ENCODE assay signal across 8 cellular contexts in genomic region chr17:7884581-7885356, GRCh38. TPM values are rescaled to one million over a fixed set of nuclear protein-coding genes. Genes with fewer than 3 reads are reported as not detected.
DNase-seq lines count a peak whose midpoint lies in the region; ATAC-seq and TF ChIP-seq lines count a peak whose summit lies in the region.

No MANE protein-coding gene starts in this region.

- H3K27ac Mint-ChIP-seq in WTC11 = no peak overlapping the region
- peak overlapping the region in 5 of 9 donors; percentile 66 to 88 (median 72) for H3K27ac Mint-ChIP-seq in naive thymus-derived CD4-positive, alpha-beta T cell

- H3K27me3 Mint-ChIP-seq in WTC11 (ENCODE audit: low read depth) = no peaks in the 10 kb centered on the region; the same call in 1 of the 2 replicates
- no peaks in the 10 kb centered on the region for H3K27me3 Mint-ChIP-seq in naive thymus-derived CD4-positive, alpha-beta T cell

- H3F3A ChIP-seq in SK-N-SH (replicated peaks; ENCODE audit: insufficient read depth) = peaks cover 38% of the 10 kb centered on the region

- TF ChIP-seq RAD21 in SK-N-SH (IDR thresholded peaks at IDR 0.05; ENCODE audit: low read length) = no peak

- ATAC-seq in SK-N-SH treated with all-trans-retinoic acid at 6 μM for 48 hours = no peak
- no peak for ATAC-seq in WTC11
- ATAC-seq in naive thymus-derived CD4-positive, alpha-beta T cell = no peak
- ATAC-seq in upper lobe of right lung = no peak
- no peak for ATAC-seq in HG03342 (IDR thresholded peaks at IDR 0.05; ENCODE audit: unreplicated experiment)

- H3K36me3 ChIP-seq in SK-N-SH (replicated peaks in 1 of 2; ENCODE audit: control insufficient read depth in 1 of 2, insufficient read depth in 2 of 2, low read length in 1 of 2) (peaks cover 13 to 16% of the 10 kb centered on the region in 2 experiments), upper lobe of right lung (peaks cover 2% of the 10 kb centered on the region)
- H3K36me3 ChIP-seq in naive thymus-derived CD4-positive, alpha-beta T cell (ENCODE audit: control insufficient read depth in 2 of 3, insufficient read depth in 3 of 3, low read length in 3 of 3) = peaks cover 4 to 13% (median 6%) of the 10 kb centered on the region in 3 experiments

- TF ChIP-seq EP300 in SK-N-SH (IDR thresholded peaks at IDR 0.05; ENCODE audit: borderline replicate concordance in 1 of 2, low read depth in 1 of 2, low read length in 1 of 2) = no peak

- H3K9me3 ChIP-seq in SK-N-SH (no peaks in the 10 kb centered on the region), upper lobe of right lung (no peaks in the 10 kb centered on the region)
- no peaks in the 10 kb centered on the region for H3K9me3 ChIP-seq in naive thymus-derived CD4-positive, alpha-beta T cell (ENCODE audit: control insufficient read depth in 2 of 3, low read length in 3 of 3)

- H3K27me3 ChIP-seq in SK-N-SH (ENCODE audit: insufficient read depth) = no peaks in the 10 kb centered on the region
- H3K27me3 ChIP-seq in naive thymus-derived CD4-positive, alpha-beta T cell (ENCODE audit: control insufficient read depth in 2 of 2, insufficient read depth in 2 of 2, low read length in 2 of 2) = no peaks in the 10 kb centered on the region
- no peaks in the 10 kb centered on the region for H3K27me3 ChIP-seq in upper lobe of right lung

- CTCF ChIA-PET in SK-N-SH (lab: Yijun Ruan, JAX) (interaction anchor here (2.6 kb wide), 1 partner anchor 21 kb away, joined by 9 read pairs; no protein-coding TSS in a partner anchor), WTC11 (lab: Charles Lee) (interaction anchor here (1.2 kb wide), 1 partner anchor 157 kb away, joined by 5 read pairs; no protein-coding TSS in a partner anchor)
- CTCF ChIA-PET in naive thymus-derived CD4-positive, alpha-beta T cell (lab: Charles Lee) = no interaction called here

- WGBS in SK-N-SH (ENCODE audit: low lambda C conversion rate) = under 1% methylated on average over 45 of the region's 99 CpGs

- H3K4me3 Mint-ChIP-seq in WTC11 = peak overlapping the region; percentile 54
- H3K4me3 Mint-ChIP-seq in naive thymus-derived CD4-positive, alpha-beta T cell = peak overlapping the region in 6 of 10 donors; percentile 60 to 89 (median 78)

- peaks cover 37% of the 10 kb centered on the region for H3K79me2 ChIP-seq in SK-N-SH (ENCODE audit: insufficient read depth)

- H3K4me1 ChIP-seq in SK-N-SH (ENCODE audit: control insufficient read depth in 1 of 2, insufficient read depth in 2 of 2, low read depth in 1 of 2, low read length in 1 of 2) = peaks cover 33 to 71% of the 10 kb centered on the region in 2 experiments
- peaks cover 28 to 48% of the 10 kb centered on the region in 2 donors for H3K4me1 ChIP-seq in naive thymus-derived CD4-positive, alpha-beta T cell (ENCODE audit: control insufficient read depth in 2 of 2, insufficient read depth in 2 of 2, low read length in 2 of 2)
- peaks cover 61% of the 10 kb centered on the region for H3K4me1 ChIP-seq in upper lobe of right lung

- TF ChIP-seq CTCF in SK-N-SH (IDR thresholded peaks at IDR 0.05) = no peak
- no peak for TF ChIP-seq CTCF in WTC11 (IDR thresholded peaks at IDR 0.05)
- TF ChIP-seq CTCF in coronary artery (IDR thresholded peaks at IDR 0.05) = no peak
- TF ChIP-seq CTCF in upper lobe of right lung (IDR thresholded peaks at IDR 0.05) = no peak

- intact Hi-C loops in naive thymus-derived CD4-positive, alpha-beta T cell (cut with micrococcal nuclease) = loop anchor here (5.0 to 10.0 kb wide), 4 partner anchors 48 to 402 kb away; partner anchors contain the start of genes CNTROB (in 1 of the 2), POLR2A (in 1 of the 2), SLC35G6 (in 1 of the 2) and TRAPPC1 (in 1 of the 2)
- intact Hi-C loops in upper lobe of right lung (cut with DNase I) = no loop called here

- DNase-seq in SK-N-SH (peak; percentile 55), WTC11 (ENCODE audit: low spot score) (no peak), coronary artery (ENCODE audit: low spot score) (peak; percentile 66), upper lobe of right lung (peak; percentile 77), GOT3 (lab: John Stamatoyannopoulos, UW) (no peak)
- DNase-seq in naive thymus-derived CD4-positive, alpha-beta T cell = peak in 8 of 9 donors; percentile 20 to 45 (median 39)

- no peak overlapping the region for H3K4me2 ChIP-seq in SK-N-SH

- H3K27ac ChIP-seq in SK-N-SH (ENCODE audit: low read depth in 2 of 2, low read length in 1 of 2) (peak overlapping the region in 1 of 2 experiments; percentile 100; a peak in 3 of 4 replicates), coronary artery (peak overlapping the region; percentile 78 to 86), upper lobe of right lung (peak overlapping the region; percentile 90)
- H3K27ac ChIP-seq in naive thymus-derived CD4-positive, alpha-beta T cell (ENCODE audit: low read depth, low read length) = peak overlapping the region; percentile 91

- H3K4me1 Mint-ChIP-seq in WTC11 = peaks cover 10% of the 10 kb centered on the region
- H3K4me1 Mint-ChIP-seq in naive thymus-derived CD4-positive, alpha-beta T cell = peaks cover 0 to 13% (median 0%) of the 10 kb centered on the region in 7 donors

- H2AFZ ChIP-seq in SK-N-SH (ENCODE audit: low read depth) = no peak overlapping the region

- no peaks in the 10 kb centered on the region for H3K9me3 Mint-ChIP-seq in WTC11
- H3K9me3 Mint-ChIP-seq in naive thymus-derived CD4-positive, alpha-beta T cell = peaks cover 0 to 6% (median 0%) of the 10 kb centered on the region in 11 donors

- peak overlapping the region; percentile 76 to 78; a peak in 3 of 4 replicates for H3K4me3 ChIP-seq in SK-N-SH (ENCODE audit: low read depth in 2 of 2, low read length in 1 of 2)
- peak overlapping the region; percentile 88 for H3K4me3 ChIP-seq in coronary artery
- no peak overlapping the region for H3K4me3 ChIP-seq in naive thymus-derived CD4-positive, alpha-beta T cell (ENCODE audit: low read length)
- H3K4me3 ChIP-seq in upper lobe of right lung = peak overlapping the region; percentile 88

- H3K9me2 ChIP-seq in SK-N-SH = no peaks in the 10 kb centered on the region

- H4K20me1 ChIP-seq in SK-N-SH (ENCODE audit: insufficient read depth) = peaks cover 3% of the 10 kb centered on the region; the same call in 1 of the 2 replicates

- H3K36me3 Mint-ChIP-seq in WTC11 = no peaks in the 10 kb centered on the region
- H3K36me3 Mint-ChIP-seq in naive thymus-derived CD4-positive, alpha-beta T cell = peaks cover 0 to 6% (median 0%) of the 10 kb centered on the region in 5 donors

- POLR2A ChIA-PET in SK-N-SH (lab: Yijun Ruan, JAX) (interaction anchor here (1.7 kb wide), 1 partner anchor 47 kb away, joined by 5 read pairs; the partner anchor contains the start of genes CNTROB and TRAPPC1), WTC11 (lab: Charles Lee) (interaction anchor here (1.1 kb wide), 1 partner anchor 28 kb away, joined by 4 read pairs; the partner anchor contains the start of gene NAA38)
- POLR2A ChIA-PET in naive thymus-derived CD4-positive, alpha-beta T cell (lab: Charles Lee) = interaction anchor here (1.0 to 2.6 kb wide), 4 partner anchors 13 to 235 kb away, joined by 3 to 11 read pairs (median 4); partner anchors contain the start of gene NAA38

- H3K9ac ChIP-seq in SK-N-SH = peak overlapping the region; percentile 77; the same call in 1 of the 2 replicates

TF ChIP-seq in SK-N-SH, 30 proteins besides CTCF, POLR2A, EP300 and RAD21 (continues in another document):
- TF ChIP-seq GATA2 (CRISPR knock-in tag; IDR thresholded peaks at IDR 0.05) (no peak), CHD2 (IDR thresholded peaks at IDR 0.05; ENCODE audit: low read length, partially characterized antibody) (no peak), TCF12 (IDR thresholded peaks at IDR 0.05) (no peak)

TF ChIP-seq in WTC11, 78 proteins besides CTCF, POLR2A, EP300 and RAD21:
- TF ChIP-seq MXD4 (CRISPR knock-in tag; IDR thresholded peaks at IDR 0.05; ENCODE audit: borderline replicate concordance) = no peak
- peak; percentile 80; the same call in 1 of the 2 replicates for TF ChIP-seq ZNF263 (CRISPR knock-in tag; IDR thresholded peaks at IDR 0.05; ENCODE audit: low read depth)

RNA-seq across cellular contexts. Expression of gene CHD3, which starts 3.8 kb away (rescaled TPM):
- polyA plus RNA-seq in SK-N-SH (2012; rRNA removed) = 55.2 and 56.2 TPM in 2 replicates
- polyA plus RNA-seq in SK-N-SH (2012; cell fraction: cytosol; rRNA removed) = 26.4 and 34.7 TPM in 2 replicates
- 200 and 219 TPM in 2 replicates for polyA plus RNA-seq in SK-N-SH (2012; cell fraction: nucleus; rRNA removed)
- total RNA-seq in WTC11 (2021) = 38.9 to 42.0 TPM (median 39.5 TPM) in 3 replicates
- total RNA-seq in naive thymus-derived CD4-positive, alpha-beta T cell = 100 to 1,000 TPM; 189 to 417 (median 359) TPM
- polyA plus RNA-seq in naive thymus-derived CD4-positive, alpha-beta T cell = 10 to 100 TPM; 12.7 to 39.3 TPM
- total RNA-seq in upper lobe of right lung = 93.0 TPM

RNA-seq across cellular contexts. Expression of gene CYB5D1, which starts 27.0 kb away (rescaled TPM):
- 8.8 and 9.8 TPM in 2 replicates for polyA plus RNA-seq in SK-N-SH (2012; rRNA removed)
- 8.5 and 9.4 TPM in 2 replicates for polyA plus RNA-seq in SK-N-SH (2012; cell fraction: cytosol; rRNA removed)
- 11.6 and 16.8 TPM in 2 replicates for polyA plus RNA-seq in SK-N-SH (2012; cell fraction: nucleus; rRNA removed)
- total RNA-seq in WTC11 (2021) (14.0 to 15.2 TPM (median 14.3 TPM) in 3 replicates), upper lobe of right lung (7.2 TPM)
- 10 to 100 TPM in 2 of 5 experiments, 1 to 10 TPM in 3; 8.4 to 14.2 (median 9.5) TPM for total RNA-seq in naive thymus-derived CD4-positive, alpha-beta T cell
- polyA plus RNA-seq in naive thymus-derived CD4-positive, alpha-beta T cell = 1 to 10 TPM; 7.5 to 7.9 TPM

RNA-seq across cellular contexts. Expression of gene NAA38, which starts 27.4 kb away (rescaled TPM):
- polyA plus RNA-seq in SK-N-SH (2012; rRNA removed) = 133 and 202 TPM in 2 replicates
- 105 and 121 TPM in 2 replicates for polyA plus RNA-seq in SK-N-SH (2012; cell fraction: cytosol; rRNA removed)
- polyA plus RNA-seq in SK-N-SH (2012; cell fraction: nucleus; rRNA removed) = 74.0 and 122 TPM in 2 replicates
- total RNA-seq in WTC11 (2021) = 41.8 to 46.3 TPM (median 43.4 TPM) in 3 replicates
- total RNA-seq in naive thymus-derived CD4-positive, alpha-beta T cell = 10 to 100 TPM; 22.1 to 63.8 (median 24.9) TPM
- 100 to 1,000 TPM; 113 to 132 TPM for polyA plus RNA-seq in naive thymus-derived CD4-positive, alpha-beta T cell
- total RNA-seq in upper lobe of right lung = 58.7 TPM

RNA-seq across cellular contexts. Expression of gene TMEM88, which starts 29.9 kb away (rescaled TPM):
- polyA plus RNA-seq in SK-N-SH (2012; rRNA removed) = 0.83 and 1.2 TPM in 2 replicates
- polyA plus RNA-seq in SK-N-SH (2012; cell fraction: cytosol; rRNA removed) = 0.18 and 0.53 TPM in 2 replicates
- 10.9 and 14.0 TPM in 2 replicates for polyA plus RNA-seq in SK-N-SH (2012; cell fraction: nucleus; rRNA removed)
- total RNA-seq in WTC11 (2021) = 2.9 to 3.9 TPM (median 3.6 TPM) in 3 replicates
- total RNA-seq in naive thymus-derived CD4-positive, alpha-beta T cell = 10 to 100 TPM in 4 of 5 experiments, under 1 TPM in 1; 0.70 to 32.7 (median 11.6) TPM
- not detected for polyA plus RNA-seq in naive thymus-derived CD4-positive, alpha-beta T cell
- total RNA-seq in upper lobe of right lung = 10.7 TPM

RNA-seq across cellular contexts. Expression of gene RNF227, which starts 31.3 kb away (rescaled TPM):
- 7.4 and 9.0 TPM in 2 replicates for polyA plus RNA-seq in SK-N-SH (2012; rRNA removed)
- 6.0 and 10.3 TPM in 2 replicates for polyA plus RNA-seq in SK-N-SH (2012; cell fraction: cytosol; rRNA removed)
- 10.3 and 20.5 TPM in 2 replicates for polyA plus RNA-seq in SK-N-SH (2012; cell fraction: nucleus; rRNA removed)
- total RNA-seq in WTC11 (2021) (0.83 to 1.8 TPM (median 0.94 TPM) in 3 replicates), upper lobe of right lung (8.0 TPM)
- total RNA-seq in naive thymus-derived CD4-positive, alpha-beta T cell = 1 to 10 TPM; 2.6 to 8.2 (median 5.5) TPM
- polyA plus RNA-seq in naive thymus-derived CD4-positive, alpha-beta T cell = 1 to 10 TPM; 3.2 to 4.9 TPM

Comparison
In these comparisons a context has a peak if more than half of its experiments do, and no peak if none do; other contexts are left out.
1. DNase-seq: peak in SK-N-SH (single experiment), coronary artery (single experiment), naive thymus-derived CD4-positive, alpha-beta T cell (8 of 9) and upper lobe of right lung (single experiment); none in WTC11 (single experiment) and GOT3 (single experiment).